Comparison of ENCODE assay signal across 2 cellular contexts in genomic region chr17:4522661-4523060, GRCh38.
TF ChIP-seq lines count a peak whose summit lies in the region.

No MANE protein-coding gene starts in this region.

TF ChIP-seq in liver, 16 proteins besides CTCF, POLR2A, EP300 and RAD21:
- TF ChIP-seq GABPA (IDR thresholded peaks at IDR 0.05 in 1 of 2, conservative IDR thresholded peaks at IDR 0.05 in 1 of 2), result no peak
- TF ChIP-seq NR2F2 (IDR thresholded peaks at IDR 0.05), result peak; percentile 64

TF ChIP-seq in HepG2, 621 proteins besides CTCF, POLR2A, EP300 and RAD21:
- TF ChIP-seq TAF15 (IDR thresholded peaks at IDR 0.05; ENCODE audit: low read depth, low read length, poor library complexity, severe bottlenecking) (no peak), ZNF362 (CRISPR knock-in tag; IDR thresholded peaks at IDR 0.05; ENCODE audit: borderline replicate concordance) (no peak), ZNF503 (CRISPR knock-in tag; IDR thresholded peaks at IDR 0.05) (no peak), EHMT2 (IDR thresholded peaks at IDR 0.05; ENCODE audit: borderline replicate concordance, low read depth, low read length) (no peak), HNF1B (CRISPR knock-in tag; IDR thresholded peaks at IDR 0.05) (no peak), HDAC6 (IDR thresholded peaks at IDR 0.05; ENCODE audit: low read depth, low read length) (no peak), ZNF619 (CRISPR knock-in tag; IDR thresholded peaks at IDR 0.05) (no peak)
